ENCODE assay signal across 19 cellular contexts in genomic region chr2:85937069-85937439, GRCh38.
"Had no signal": no experiment of that assay in that cellular context is flagged by ENCODE, and none has a peak within 500 bp of the region (broad histone marks: within the 10 kb centered on the region; RNA-seq: fewer than 3 reads in every experiment).

No MANE protein-coding gene starts in this region.

- DNase-seq: activated CD4-positive, alpha-beta memory T cell treated with anti-CD3 and anti-CD28 coated beads for 36 hours; activated CD4-positive, alpha-beta T cell treated with anti-CD3 and anti-CD28 coated beads for 4 hours; activated naive CD4-positive, alpha-beta T cell; activated naive CD8-positive, alpha-beta T cell treated with anti-CD3 and anti-CD28 coated beads for 36 hours; activated T-cell treated with anti-CD3 and anti-CD28 coated beads for 4 hours; central memory CD4-positive, alpha-beta T cell; colonic mucosa; foreskin melanocyte; naive thymus-derived CD8-positive, alpha-beta T cell; nucleus accumbens; stimulated activated CD4-positive, alpha-beta T cell treated with anti-CD3 and anti-CD28 coated beads, Interleukin-12 subunit alpha, Interleukin-12 subunit beta, amount 100 ng/mL, for 4 hours; stimulated activated CD4-positive, alpha-beta T cell treated with anti-CD3 and anti-CD28 coated beads, Interleukin-1b, Interleukin-23, amount 100 ng/mL, for 48 hours; stimulated activated CD8-positive, alpha-beta memory T cell treated with anti-CD3 and anti-CD28 coated beads, Interleukin-4, amount 100 ng/mL, for 48 hours; stimulated activated naive CD4-positive, alpha-beta T cell treated with Interleukin-2 at 50 U/mL for 16 hours had no signal

- H3K4me3 Mint-ChIP-seq: activated CD4-positive, alpha-beta memory T cell treated with anti-CD3 and anti-CD28 coated beads for 36 hours; activated naive CD8-positive, alpha-beta T cell treated with anti-CD3 and anti-CD28 coated beads for 36 hours; brain; naive thymus-derived CD8-positive, alpha-beta T cell; T-helper 2 cell treated with Interferon-gamma antibody and Interleukin-4, amounts not matched to agents 5 μg/mL and 100 μg/mL, for 36 hours; WTC11 had no signal

- H3K4me1 ChIP-seq: colonic mucosa had no signal

- H3K36me3 ChIP-seq: colonic mucosa, tibial nerve had no signal

- ATAC-seq: naive thymus-derived CD8-positive, alpha-beta T cell had no signal

- H3K27ac Mint-ChIP-seq: activated CD4-positive, alpha-beta memory T cell treated with anti-CD3 and anti-CD28 coated beads for 36 hours; activated naive CD8-positive, alpha-beta T cell treated with anti-CD3 and anti-CD28 coated beads for 36 hours; brain; T-helper 2 cell treated with Interferon-gamma antibody and Interleukin-4, amounts not matched to agents 5 μg/mL and 100 μg/mL, for 36 hours; WTC11 had no signal

- H3K36me3 Mint-ChIP-seq: activated CD4-positive, alpha-beta memory T cell treated with anti-CD3 and anti-CD28 coated beads for 36 hours; brain had no signal

- H3K27me3 ChIP-seq: colonic mucosa, tibial nerve had no signal

- H3K27ac ChIP-seq: colonic mucosa, SK-N-MC, tibial nerve had no signal

- H3K9me3 ChIP-seq: colonic mucosa had no signal

- H3K27me3 Mint-ChIP-seq: activated CD4-positive, alpha-beta memory T cell treated with anti-CD3 and anti-CD28 coated beads for 36 hours; brain had no signal

- H3K4me3 ChIP-seq: colonic mucosa, SK-N-MC, tibial nerve had no signal
